In genomic region chr2:76469066-76469465, GRCh38 we compare ENCODE assay signal across 17 cellular contexts.
A peak's percentile ranks its signal among the peaks of the same experiment; 100 is the strongest.
DNase-seq lines count a peak whose midpoint lies in the region; ATAC-seq, FAIRE-seq and TF ChIP-seq lines count a peak whose summit lies in the region.
"Had no signal": no experiment of that assay in that cellular context is flagged by ENCODE, and none has a peak within 500 bp of the region (broad histone marks: within the 10 kb centered on the region; RNA-seq: fewer than 3 reads in every experiment).

No MANE protein-coding gene starts in this region.

- H3K4me3 ChIP-seq in mesenchymal stem cell (ENCODE audit: insufficient read depth in 1 of 2, low read depth in 1 of 2, low read length in 2 of 2): no peak overlapping the region
- H3K4me3 ChIP-seq in small intestine (ENCODE audit: low read depth in 1 of 2, low read length in 2 of 2): no peak overlapping the region
- no peak overlapping the region for H3K4me3 ChIP-seq in endodermal cell (ENCODE audit: low read length)
- H3K4me3 ChIP-seq in spleen: no peak overlapping the region
- H3K4me3 ChIP-seq: BLaER1 treated with 17β-estradiol and CSF1 and Interleukin-3, amounts not matched to agents 10 nM and 100 nM; GM23338 had no signal

- no peak overlapping the region for H3K4ac ChIP-seq in mesenchymal stem cell (ENCODE audit: low read depth in 1 of 2, low read length in 2 of 2)

- no peaks in the 10 kb centered on the region for H3K79me1 ChIP-seq in mesenchymal stem cell (replicated peaks; ENCODE audit: low read length, poor library complexity, severe bottlenecking)

- CTCF ChIA-PET in WTC11 (lab: Charles Lee): interaction anchor here (1.0 kb wide), 1 partner anchor 131 kb away, joined by 3 read pairs; no protein-coding TSS in a partner anchor

- no peak overlapping the region for H2BK120ac ChIP-seq in mesenchymal stem cell (ENCODE audit: low read depth, low read length)

- H2AFZ ChIP-seq in mesenchymal stem cell (ENCODE audit: low read depth, low read length): no peak overlapping the region
- H2AFZ ChIP-seq: GM23338 had no signal

- H3K27ac Mint-ChIP-seq in WTC11 (peak overlapping the region; percentile 28; the same call in 1 of the 2 replicates), endodermal cell (no peak overlapping the region)
- H3K27ac Mint-ChIP-seq: B cell; CD8-positive, alpha-beta T cell; GM23338 had no signal

- H3K14ac ChIP-seq in mesenchymal stem cell (ENCODE audit: low read length in 2 of 2): no peak overlapping the region

- H2BK15ac ChIP-seq in mesenchymal stem cell (ENCODE audit: low read depth, poor library complexity, severe bottlenecking): no peak overlapping the region

- H3K23ac ChIP-seq in mesenchymal stem cell (ENCODE audit: low read length in 2 of 2): no peak overlapping the region

- no peak overlapping the region for H3K27ac ChIP-seq in mesenchymal stem cell (ENCODE audit: low read length, poor library complexity, severe bottlenecking)
- H3K27ac ChIP-seq in small intestine (ENCODE audit: low read depth in 1 of 2, low read length in 1 of 2): no peak overlapping the region
- H3K27ac ChIP-seq in endodermal cell (ENCODE audit: low read depth, low read length): no peak overlapping the region
- peak overlapping the region in 1 of 8 donors; percentile 12 for H3K27ac ChIP-seq in spleen
- H3K27ac ChIP-seq: BLaER1 treated with 17β-estradiol and CSF1 and Interleukin-3, amounts not matched to agents 10 nM and 100 nM; HL-60 had no signal

- intact Hi-C loops in spleen (cut with DNase I; ENCODE audit: low total_unique reads): no loop called here

- WGBS in mesenchymal stem cell: 17% methylated on average over 1 of the region's 4 CpGs
- 15 to 34% (median 25%) methylated on average over 4 of the region's 4 CpGs for WGBS in small intestine, 3 donors
- WGBS in endodermal cell (ENCODE audit: insufficient coverage in 1 of 2, insufficient read length in 1 of 2), 2 experiments: 93 to 100% methylated on average over 2 to 4 of the region's 4 CpGs
- 37 to 46% (median 42%) methylated on average over 4 of the region's 4 CpGs for WGBS in spleen, 5 donors

- H3K9me3 Mint-ChIP-seq in WTC11: peaks cover 22% of the 10 kb centered on the region
- H3K9me3 Mint-ChIP-seq in endodermal cell: peaks cover 3% of the 10 kb centered on the region

- H3K9ac ChIP-seq in mesenchymal stem cell (ENCODE audit: low read length) (no peak overlapping the region), endodermal cell (ENCODE audit: extremely low read depth, low read length, poor library complexity, severe bottlenecking) (no peak overlapping the region)
- H3K9ac ChIP-seq: BLaER1 treated with 17β-estradiol and CSF1 and Interleukin-3, amounts not matched to agents 10 nM and 100 nM had no signal

- TF ChIP-seq POLR2A in spleen (IDR thresholded peaks at IDR 0.05): no peak

- H3K18ac ChIP-seq in mesenchymal stem cell (ENCODE audit: low read depth in 1 of 2, low read length in 2 of 2): no peak overlapping the region

- H3K4me1 Mint-ChIP-seq in WTC11: peaks cover 41% of the 10 kb centered on the region
- peaks cover 8% of the 10 kb centered on the region for H3K4me1 Mint-ChIP-seq in endodermal cell
- H3K4me1 Mint-ChIP-seq: B cell had no signal

- no peak overlapping the region for H4K91ac ChIP-seq in mesenchymal stem cell (ENCODE audit: low read length)

- H3K27me3 Mint-ChIP-seq in WTC11 (ENCODE audit: low read depth) (no peaks in the 10 kb centered on the region), endodermal cell (ENCODE audit: insufficient read depth) (peaks cover 1% of the 10 kb centered on the region)
- H3K27me3 Mint-ChIP-seq: B cell had no signal

- H3K27me3 ChIP-seq in mesenchymal stem cell (ENCODE audit: control insufficient read depth in 1 of 2, insufficient read depth in 1 of 2, low read length in 2 of 2): no peaks in the 10 kb centered on the region
- no peaks in the 10 kb centered on the region for H3K27me3 ChIP-seq in small intestine (ENCODE audit: control insufficient read depth in 2 of 2, insufficient read depth in 2 of 2, low read length in 2 of 2)
- no peaks in the 10 kb centered on the region for H3K27me3 ChIP-seq in endodermal cell (ENCODE audit: control insufficient read depth, insufficient read depth, low read length, poor library complexity, severe bottlenecking)
- no peaks in the 10 kb centered on the region for H3K27me3 ChIP-seq in spleen (replicated peaks in 1 of 7)
- H3K27me3 ChIP-seq: BLaER1 treated with 17β-estradiol and CSF1 and Interleukin-3, amounts not matched to agents 10 nM and 100 nM had no signal

- H4K8ac ChIP-seq in mesenchymal stem cell (ENCODE audit: low read length): no peak overlapping the region

- H3K4me1 ChIP-seq in mesenchymal stem cell (ENCODE audit: control insufficient read depth, insufficient read depth, low read depth, low read length): no peaks in the 10 kb centered on the region
- no peaks in the 10 kb centered on the region for H3K4me1 ChIP-seq in small intestine (ENCODE audit: control insufficient read depth in 2 of 2, insufficient read depth in 1 of 2, low read depth in 1 of 2, low read length in 1 of 2)
- H3K4me1 ChIP-seq in endodermal cell (ENCODE audit: control insufficient read depth, insufficient read depth, low read length): no peaks in the 10 kb centered on the region
- no peaks in the 10 kb centered on the region for H3K4me1 ChIP-seq in spleen

- no peak for DNase-seq in WTC11 (ENCODE audit: low spot score)
- DNase-seq in mesenchymal stem cell: peak; percentile 1
- peak; percentile 32 for DNase-seq in small intestine
- no peak for DNase-seq in AG20443 (ENCODE audit: low spot score)
- DNase-seq in endodermal cell: no peak
- no peak for DNase-seq in spleen
- DNase-seq: Calu3; CD8-positive, alpha-beta T cell; DMS79 treated with DMSO at 0.1 percent for 48 hours; GF-D8; HCEC 1CT had no signal

- FAIRE-seq in small intestine (lab: Jason Lieb, UNC): no peak
- FAIRE-seq: A204.1, H54 had no signal

- POLR2A ChIA-PET in WTC11 (lab: Charles Lee): no interaction called here

- no peak overlapping the region for H2BK12ac ChIP-seq in mesenchymal stem cell (ENCODE audit: low read length in 2 of 2)

- ATAC-seq in WTC11: no peak
- ATAC-seq: CD8-positive, alpha-beta T cell; GM23338 had no signal

- no peaks in the 10 kb centered on the region for H3K9me3 ChIP-seq in mesenchymal stem cell (ENCODE audit: control insufficient read depth, low read length)
- H3K9me3 ChIP-seq in small intestine (ENCODE audit: control insufficient read depth, low read depth): no peaks in the 10 kb centered on the region
- peaks cover 10% of the 10 kb centered on the region for H3K9me3 ChIP-seq in endodermal cell (ENCODE audit: control insufficient read depth, low read length)
- H3K9me3 ChIP-seq in spleen: peaks cover 0 to 22% (median 8%) of the 10 kb centered on the region in 8 donors

- no peak overlapping the region for H2AK5ac ChIP-seq in mesenchymal stem cell (ENCODE audit: low read length, severe bottlenecking)

- H3K36me3 Mint-ChIP-seq in WTC11 (peaks cover 21% of the 10 kb centered on the region), endodermal cell (ENCODE audit: low read depth) (peaks cover 1% of the 10 kb centered on the region)
- H3K36me3 Mint-ChIP-seq: CD8-positive, alpha-beta T cell had no signal

- H2BK5ac ChIP-seq in mesenchymal stem cell (ENCODE audit: low read depth, low read length, poor library complexity, severe bottlenecking): no peak overlapping the region

- H3K4me3 Mint-ChIP-seq in WTC11: no peak overlapping the region
- H3K4me3 Mint-ChIP-seq in endodermal cell: no peak overlapping the region
- H3K4me3 Mint-ChIP-seq: B cell; CD8-positive, alpha-beta T cell; GM23338 had no signal

- H3K36me3 ChIP-seq in mesenchymal stem cell (ENCODE audit: control insufficient read depth in 1 of 2, insufficient read depth in 2 of 2, low read depth in 1 of 2, low read length in 2 of 2) (no peaks in the 10 kb centered on the region), small intestine (ENCODE audit: control insufficient read depth in 2 of 2, insufficient read depth in 2 of 2, low read length in 2 of 2) (no peaks in the 10 kb centered on the region), endodermal cell (ENCODE audit: control insufficient read depth, insufficient read depth, low read length) (no peaks in the 10 kb centered on the region), spleen (no peaks in the 10 kb centered on the region)
- H3K36me3 ChIP-seq: BLaER1 treated with 17β-estradiol and CSF1 and Interleukin-3, amounts not matched to agents 10 nM and 100 nM had no signal

- TF ChIP-seq CTCF in WTC11 (IDR thresholded peaks at IDR 0.05) (no peak), endodermal cell (conservative IDR thresholded peaks at IDR 0.05) (no peak), spleen (IDR thresholded peaks at IDR 0.05 in 8 of 11, conservative IDR thresholded peaks at IDR 0.05 in 3 of 11) (no peak)

- H3K4me2 ChIP-seq in mesenchymal stem cell (ENCODE audit: low read length, poor library complexity, severe bottlenecking): no peak overlapping the region
- H3K4me2 ChIP-seq: BLaER1 treated with 17β-estradiol and CSF1 and Interleukin-3, amounts not matched to agents 10 nM and 100 nM; GM23338 had no signal

TF ChIP-seq in WTC11, 78 proteins besides CTCF, POLR2A, EP300 and RAD21 (continues in another document):
- TF ChIP-seq, protein P1, sequence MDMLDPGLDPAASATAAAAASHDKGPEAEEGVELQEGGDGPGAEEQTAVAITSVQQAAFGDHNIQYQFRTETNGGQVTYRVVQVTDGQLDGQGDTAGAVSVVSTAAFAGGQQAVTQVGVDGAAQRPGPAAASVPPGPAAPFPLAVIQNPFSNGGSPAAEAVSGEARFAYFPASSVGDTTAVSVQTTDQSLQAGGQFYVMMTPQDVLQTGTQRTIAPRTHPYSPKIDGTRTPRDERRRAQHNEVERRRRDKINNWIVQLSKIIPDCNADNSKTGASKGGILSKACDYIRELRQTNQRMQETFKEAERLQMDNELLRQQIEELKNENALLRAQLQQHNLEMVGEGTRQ (CRISPR knock-in tag; IDR thresholded peaks at IDR 0.05): no peak
- no peak for TF ChIP-seq ESRRA (CRISPR knock-in tag; IDR thresholded peaks at IDR 0.05; ENCODE audit: borderline replicate concordance)
- no peak for TF ChIP-seq NR1H2 (CRISPR knock-in tag; IDR thresholded peaks at IDR 0.05)
- TF ChIP-seq, protein P2, sequence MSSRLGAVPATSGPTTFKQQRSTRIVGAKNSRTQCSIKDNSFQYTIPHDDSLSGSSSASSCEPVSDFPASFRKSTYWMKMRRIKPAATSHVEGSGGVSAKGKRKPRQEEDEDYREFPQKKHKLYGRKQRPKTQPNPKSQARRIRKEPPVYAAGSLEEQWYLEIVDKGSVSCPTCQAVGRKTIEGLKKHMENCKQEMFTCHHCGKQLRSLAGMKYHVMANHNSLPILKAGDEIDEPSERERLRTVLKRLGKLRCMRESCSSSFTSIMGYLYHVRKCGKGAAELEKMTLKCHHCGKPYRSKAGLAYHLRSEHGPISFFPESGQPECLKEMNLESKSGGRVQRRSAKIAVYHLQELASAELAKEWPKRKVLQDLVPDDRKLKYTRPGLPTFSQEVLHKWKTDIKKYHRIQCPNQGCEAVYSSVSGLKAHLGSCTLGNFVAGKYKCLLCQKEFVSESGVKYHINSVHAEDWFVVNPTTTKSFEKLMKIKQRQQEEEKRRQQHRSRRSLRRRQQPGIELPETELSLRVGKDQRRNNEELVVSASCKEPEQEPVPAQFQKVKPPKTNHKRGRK (CRISPR knock-in tag; IDR thresholded peaks at IDR 0.05; ENCODE audit: borderline replicate concordance): no peak

Comparison
In these comparisons a context has a peak if more than half of its experiments do, and no peak if none do; other contexts are left out.
1. DNase-seq: peak in mesenchymal stem cell (single experiment) and small intestine (single experiment); none in WTC11 (single experiment), AG20443 (single experiment), endodermal cell (single experiment) and spleen (single experiment).